In the genomic region with DNA sequence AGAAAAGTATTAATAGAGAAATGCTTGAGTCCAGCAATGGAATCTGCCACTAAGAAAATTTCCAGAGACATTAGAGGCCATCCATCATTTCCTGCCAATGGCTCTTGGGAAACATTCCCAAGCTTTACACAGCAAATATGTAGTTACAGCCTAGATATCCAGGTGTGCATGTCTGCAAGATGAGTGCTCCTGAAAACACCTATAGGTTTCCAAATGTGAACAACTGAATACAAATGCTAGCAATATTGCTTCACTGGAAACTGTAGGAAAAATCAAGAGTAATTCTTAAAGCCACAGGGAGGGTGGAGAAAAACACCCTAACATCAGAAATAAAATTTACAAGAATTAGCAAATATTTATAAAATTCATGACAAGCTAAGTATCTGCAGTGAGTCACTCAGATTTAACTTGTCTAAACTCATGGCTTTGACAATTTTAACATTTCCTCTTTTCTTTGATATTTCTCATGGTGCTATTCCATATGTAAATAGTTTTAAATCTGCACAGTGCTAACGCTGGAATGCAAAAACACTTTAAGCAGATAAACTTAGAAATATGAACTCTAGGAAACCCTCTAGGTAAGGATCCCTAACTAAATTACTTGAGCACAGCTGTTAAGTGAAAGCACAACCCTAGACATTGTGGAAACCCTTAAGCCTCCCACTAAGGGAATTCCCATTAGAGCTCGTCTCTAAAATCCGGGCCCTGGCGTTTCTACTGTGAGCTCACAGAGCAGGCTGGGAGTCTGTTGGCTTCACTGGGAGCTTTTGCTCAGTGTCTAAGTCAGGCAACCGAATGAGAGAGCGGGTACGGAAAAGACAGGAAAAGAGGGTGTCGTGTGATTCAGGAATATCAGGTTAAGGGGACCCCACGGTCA, we compare ENCODE assay signal across 15 cellular contexts.
"Had no signal": no experiment of that assay in that cellular context is flagged by ENCODE, and none has a peak within 500 bp of the region (broad histone marks: within the 10 kb centered on the region; RNA-seq: fewer than 3 reads in every experiment).

No MANE protein-coding gene starts in this region.

- DNase-seq: activated CD8-positive, alpha-beta T cell treated with anti-CD3 and anti-CD28 coated beads, Interleukin-2, amount 10 ng/mL, durations not matched to agents 7 days and 5 days; activated naive CD4-positive, alpha-beta T cell treated with anti-CD3 and anti-CD28 coated beads for 36 hours; adrenal gland; body of pancreas; foreskin melanocyte; heart right ventricle; left ventricle myocardium superior; mesendoderm; retina; small intestine; T-helper 9 cell; tibial artery had no signal

- H3K4me1 Mint-ChIP-seq: stimulated activated effector memory CD8-positive, alpha-beta T cell treated with anti-CD3 and anti-CD28 coated beads, Interleukin-12 subunit alpha, Interleukin-12 subunit beta, amount 100 ng/mL, for 72 hours had no signal

- H3K27ac ChIP-seq: adrenal gland, body of pancreas, heart right ventricle, tibial artery, VCaP had no signal

- H3K36me3 ChIP-seq: adrenal gland, esophagus muscularis mucosa, heart right ventricle, tibial artery had no signal

- H3K9me3 ChIP-seq: adrenal gland, body of pancreas, esophagus muscularis mucosa, heart right ventricle, tibial artery had no signal

- H3K4me1 ChIP-seq: adrenal gland, body of pancreas, tibial artery had no signal

- ATAC-seq: body of pancreas, heart right ventricle, left ventricle myocardium superior had no signal

- H3K9me3 Mint-ChIP-seq: activated naive CD4-positive, alpha-beta T cell treated with anti-CD3 and anti-CD28 coated beads for 36 hours; stimulated activated effector memory CD8-positive, alpha-beta T cell treated with anti-CD3 and anti-CD28 coated beads, Interleukin-12 subunit alpha, Interleukin-12 subunit beta, amount 100 ng/mL, for 72 hours had no signal

- H3K27ac Mint-ChIP-seq: activated naive CD4-positive, alpha-beta T cell treated with anti-CD3 and anti-CD28 coated beads for 36 hours; stimulated activated effector memory CD8-positive, alpha-beta T cell treated with anti-CD3 and anti-CD28 coated beads, Interleukin-12 subunit alpha, Interleukin-12 subunit beta, amount 100 ng/mL, for 72 hours had no signal

- H3K36me3 Mint-ChIP-seq: stimulated activated effector memory CD8-positive, alpha-beta T cell treated with anti-CD3 and anti-CD28 coated beads, Interleukin-12 subunit alpha, Interleukin-12 subunit beta, amount 100 ng/mL, for 72 hours had no signal

- H3K4me3 ChIP-seq: adrenal gland, body of pancreas, esophagus muscularis mucosa, heart right ventricle, tibial artery had no signal

- H3K4me3 Mint-ChIP-seq: activated CD8-positive, alpha-beta T cell treated with anti-CD3 and anti-CD28 coated beads, Interleukin-2, amount 10 ng/mL, durations not matched to agents 7 days and 5 days; activated naive CD4-positive, alpha-beta T cell treated with anti-CD3 and anti-CD28 coated beads for 36 hours; stimulated activated effector memory CD8-positive, alpha-beta T cell treated with anti-CD3 and anti-CD28 coated beads, Interleukin-12 subunit alpha, Interleukin-12 subunit beta, amount 100 ng/mL, for 72 hours had no signal

- H3K27me3 ChIP-seq: adrenal gland, body of pancreas, esophagus muscularis mucosa, heart right ventricle, tibial artery had no signal
